Comparison of ENCODE assay signal across 10 cellular contexts in genomic region chr9:136741885-136742568, GRCh38. TPM values are rescaled to one million over a fixed set of nuclear protein-coding genes. Genes with fewer than 3 reads are reported as not detected.
DNase-seq lines count a peak whose midpoint lies in the region; ATAC-seq and TF ChIP-seq lines count a peak whose summit lies in the region.
"Had no signal": no experiment of that assay in that cellular context is flagged by ENCODE, and none has a peak within 500 bp of the region (broad histone marks: within the 10 kb centered on the region; RNA-seq: fewer than 3 reads in every experiment).

No MANE protein-coding gene starts in this region.

- TF ChIP-seq CTCF in hepatocyte (IDR thresholded peaks at IDR 0.05; ENCODE audit: poor library complexity): no peak
- TF ChIP-seq CTCF in uterus (IDR thresholded peaks at IDR 0.05): no peak
- no peak for TF ChIP-seq CTCF in brain microvascular endothelial cell (IDR thresholded peaks at IDR 0.05; ENCODE audit: low read depth, low read length, missing control alignments)
- no peak for TF ChIP-seq CTCF in ovary (IDR thresholded peaks at IDR 0.05)

- H3K9me2 ChIP-seq in hepatocyte (replicated peaks; ENCODE audit: insufficient read depth): no peaks in the 10 kb centered on the region

- TF ChIP-seq EP300 in ovary (IDR thresholded peaks at IDR 0.05): no peak

- H3K27ac ChIP-seq in hepatocyte: no peak overlapping the region
- H3K27ac ChIP-seq in uterus: peak overlapping the region; percentile 20 to 63
- no peak overlapping the region for H3K27ac ChIP-seq in brain microvascular endothelial cell
- no peak overlapping the region for H3K27ac ChIP-seq in ovary

- ATAC-seq in left cardiac atrium: peak in 1 of 2 donors; percentile 12

- in situ Hi-C loops in brain microvascular endothelial cell (cut with HindIII; ENCODE audit: low pct_ligation_motif_present, low sequenced_read_pairs): no loop called here

- no peaks in the 10 kb centered on the region for H3K9me3 ChIP-seq in hepatocyte (ENCODE audit: low read depth)
- H3K9me3 ChIP-seq in uterus: no peaks in the 10 kb centered on the region
- H3K9me3 ChIP-seq in ovary: no peaks in the 10 kb centered on the region

- H3K4me1 ChIP-seq in hepatocyte (ENCODE audit: insufficient read depth) (peaks cover 7% of the 10 kb centered on the region), uterus (peaks cover 0 to 7% of the 10 kb centered on the region in 2 donors), ovary (ENCODE audit: insufficient read depth) (peaks cover 3% of the 10 kb centered on the region)

- intact Hi-C loops in left cardiac atrium (cut with DNase I) (no loop called here), cardiac septum (cut with DNase I) (no loop called here), uterus (cut with DNase I; ENCODE audit: low total_unique reads) (no loop called here), ovary (cut with DNase I) (no loop called here)

- no peaks in the 10 kb centered on the region for H4K20me1 ChIP-seq in hepatocyte (ENCODE audit: insufficient read depth, poor library complexity, severe bottlenecking)

- H3K36me3 ChIP-seq in hepatocyte (replicated peaks; ENCODE audit: insufficient read depth, low read depth): no peaks in the 10 kb centered on the region
- H3K36me3 ChIP-seq in uterus: no peaks in the 10 kb centered on the region
- no peaks in the 10 kb centered on the region for H3K36me3 ChIP-seq in brain microvascular endothelial cell (replicated peaks)
- no peaks in the 10 kb centered on the region for H3K36me3 ChIP-seq in ovary

- no peaks in the 10 kb centered on the region for H3K79me2 ChIP-seq in hepatocyte

- no peak overlapping the region for H2AFZ ChIP-seq in hepatocyte

- peak overlapping the region; percentile 2 for H3K4me2 ChIP-seq in hepatocyte
- H3K4me2 ChIP-seq: smooth muscle cell had no signal

- 81% methylated on average over 22 of the region's 32 CpGs for WGBS in hepatocyte (ENCODE audit: low lambda C conversion rate, missing lambda C conversion rate)
- WGBS in ovary, 3 donors: 11 to 18% (median 13%) methylated on average over 32 of the region's 32 CpGs

- H3K4me3 ChIP-seq in hepatocyte (no peak overlapping the region), uterus (no peak overlapping the region), brain microvascular endothelial cell (ENCODE audit: low read depth, low read length) (no peak overlapping the region), ovary (no peak overlapping the region)
- H3K4me3 ChIP-seq: smooth muscle cell had no signal

- DNase-seq in left cardiac atrium (peak; percentile 31), cardiac septum (ENCODE audit: low spot score) (no peak), hepatocyte (ENCODE audit: low spot score) (no peak), uterus (peak in 1 of 2 donors; percentile 46), brain microvascular endothelial cell (no peak), NCI-H2029 (lab: John Stamatoyannopoulos, UW) (no peak), ovary (no peak)
- peak; percentile 64 for DNase-seq in activated CD4-positive, CD25-positive, alpha-beta regulatory T cell treated with anti-CD3 and anti-CD28 coated beads, Interleukin-2, amount 50 U/mL, for 72 hours
- DNase-seq: substantia nigra had no signal

- TF ChIP-seq POLR2A in uterus (IDR thresholded peaks at IDR 0.05) (peak in 1 of 2 donors; percentile 38), ovary (IDR thresholded peaks at IDR 0.05) (no peak)

- H3K27me3 ChIP-seq in hepatocyte (no peaks in the 10 kb centered on the region), uterus (peaks cover 0 to 18% of the 10 kb centered on the region in 2 donors), brain microvascular endothelial cell (replicated peaks) (peaks cover 16% of the 10 kb centered on the region), ovary (no peaks in the 10 kb centered on the region)

RNA-seq across cellular contexts. Expression of gene LCN10, which starts 0.7 kb away (rescaled TPM):
- total RNA-seq in left cardiac atrium: 10 to 100 TPM in 1 of 2 donors, 1 to 10 TPM in 1; 9.3 to 20.1 TPM
- 3.3 TPM for total RNA-seq in cardiac septum
- total RNA-seq in hepatocyte: not detected in 2 replicates
- not detected in 2 replicates for polyA plus RNA-seq in hepatocyte
- 10 to 100 TPM in 3 of 4 donors, under 1 TPM in 1; 0.55 to 81.4 (median 20.4) TPM for total RNA-seq in uterus
- 10 to 100 TPM in 2 of 7 donors, 1 to 10 TPM in 5; 1.4 to 45.4 (median 4.5) TPM for total RNA-seq in ovary
- 10 to 100 TPM in 1 of 2 donors, 1 to 10 TPM in 1; 2.4 to 15.2 TPM for polyA plus RNA-seq in ovary
- total RNA-seq: smooth muscle cell had no signal
- polyA plus RNA-seq: smooth muscle cell had no signal

RNA-seq across cellular contexts. Expression of gene LCN6, which starts 6.3 kb away (rescaled TPM):
- total RNA-seq in left cardiac atrium (10 to 100 TPM; 18.2 to 51.8 TPM), cardiac septum (4.5 TPM), hepatocyte (not detected in 2 replicates), uterus (100 to 1,000 TPM in 2 of 4 donors, 10 to 100 TPM in 1, 1 to 10 TPM in 1; 1.2 to 164 (median 89.7) TPM), ovary (10 to 100 TPM in 3 of 7 donors, 1 to 10 TPM in 4; 1.8 to 59.3 (median 8.3) TPM)
- polyA plus RNA-seq in hepatocyte (not detected in 2 replicates), ovary (10 to 100 TPM in 1 of 2 donors, 1 to 10 TPM in 1; 1.6 to 33.4 TPM)
- total RNA-seq: smooth muscle cell had no signal
- polyA plus RNA-seq: smooth muscle cell had no signal

RNA-seq across cellular contexts. Expression of gene LCN8, which starts 16.0 kb away (rescaled TPM):
- total RNA-seq in left cardiac atrium: not detected
- not detected for total RNA-seq in cardiac septum
- total RNA-seq in hepatocyte: not detected in 2 replicates
- polyA plus RNA-seq in hepatocyte: not detected in 2 replicates
- total RNA-seq in uterus: under 1 TPM in 1 of 4 donors, not detected in 3; 0.27 TPM
- 1 to 10 TPM in 1 of 7 donors, under 1 TPM in 1, not detected in 5; 0.23 to 3.0 TPM for total RNA-seq in ovary
- under 1 TPM in 1 of 2 donors, not detected in 1; 0.36 TPM for polyA plus RNA-seq in ovary
- total RNA-seq: smooth muscle cell had no signal
- polyA plus RNA-seq: smooth muscle cell had no signal

RNA-seq across cellular contexts. Expression of gene LCN15, which starts 22.3 kb away (rescaled TPM):
- total RNA-seq in left cardiac atrium (1 to 10 TPM in 1 of 2 donors, under 1 TPM in 1; 0.41 to 1.1 TPM), cardiac septum (not detected), hepatocyte (1.5 and 35.9 TPM in 2 replicates), uterus (not detected), ovary (not detected)
- polyA plus RNA-seq in hepatocyte (0.85 and 1.4 TPM in 2 replicates), ovary (not detected)
- total RNA-seq: smooth muscle cell had no signal
- polyA plus RNA-seq: smooth muscle cell had no signal

RNA-seq across cellular contexts. Expression of gene DIPK1B, which starts 29.7 kb away (rescaled TPM):
- total RNA-seq in left cardiac atrium: 10 to 100 TPM; 23.2 to 35.2 TPM
- 28.3 TPM for total RNA-seq in cardiac septum
- 31.7 and 33.3 TPM in 2 replicates for total RNA-seq in hepatocyte
- polyA plus RNA-seq in hepatocyte: 39.4 and 47.3 TPM in 2 replicates
- total RNA-seq in uterus: 10 to 100 TPM in 3 of 4 donors, 1 to 10 TPM in 1; 3.2 to 26.3 (median 21.0) TPM
- 10 to 100 TPM in 5 of 7 donors, 1 to 10 TPM in 2; 5.2 to 23.4 (median 13.1) TPM for total RNA-seq in ovary
- 10 to 100 TPM in 1 of 2 donors, 1 to 10 TPM in 1; 2.9 to 15.0 TPM for polyA plus RNA-seq in ovary

Comparison
In these comparisons a context has a peak if more than half of its experiments do, and no peak if none do; other contexts are left out.
1. DNase-seq: peak in left cardiac atrium (single experiment) and activated CD4-positive, CD25-positive, alpha-beta regulatory T cell treated with anti-CD3 and anti-CD28 coated beads, Interleukin-2, amount 50 U/mL, for 72 hours (single experiment); none in cardiac septum (single experiment), hepatocyte (single experiment), brain microvascular endothelial cell (single experiment), NCI-H2029 (single experiment) and ovary (0 of 5).
2. H3K27ac ChIP-seq: peak in uterus (2 of 2); none in hepatocyte (single experiment), brain microvascular endothelial cell (single experiment) and ovary (0 of 2).